29 cellular contexts compared by ENCODE assay signal in the genomic region with DNA sequence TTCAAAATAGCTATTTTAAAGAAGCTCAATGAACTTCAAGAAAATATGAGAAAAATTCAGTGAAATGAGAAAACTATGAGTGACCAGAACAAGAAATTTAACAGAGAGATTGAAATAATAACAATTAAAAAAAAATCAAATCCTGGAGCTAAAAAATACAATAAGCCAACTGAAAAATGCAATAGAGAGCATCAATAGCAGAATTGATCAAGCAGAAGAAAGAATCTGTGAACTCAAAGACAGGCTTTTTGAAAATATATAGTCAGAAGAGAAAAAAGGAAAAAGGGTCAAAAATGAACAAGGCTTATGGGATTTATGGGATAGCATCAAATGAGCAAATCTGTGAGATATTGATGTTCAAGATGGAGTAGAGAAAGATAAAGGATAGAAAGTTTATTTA.
"Had no signal": no experiment of that assay in that cellular context is flagged by ENCODE, and none has a peak within 500 bp of the region (broad histone marks: within the 10 kb centered on the region; RNA-seq: fewer than 3 reads in every experiment).

No MANE protein-coding gene starts in this region.

- H3K9me3 ChIP-seq: testis, thyroid gland, vagina had no signal

- H3K36me3 Mint-ChIP-seq: stimulated activated effector memory CD8-positive, alpha-beta T cell treated with anti-CD3 and anti-CD28 coated beads, Interleukin-12 subunit alpha, Interleukin-12 subunit beta, amount 100 ng/mL, for 72 hours; stimulated activated memory B cell treated with anti-CD40 and anti-IgM and Interleukin-4, amounts not matched to agents 10 μg/mL and 1 μg/mL and 100 μg/mL, for 72 hours; type B pancreatic cell had no signal

- H3K27me3 ChIP-seq: stomach, suprapubic skin, testis, thyroid gland, tibial artery, tibial nerve, transverse colon, upper lobe of left lung, upper lobe of right lung, uterus, vagina had no signal

- H3K4me1 Mint-ChIP-seq: stimulated activated effector memory CD8-positive, alpha-beta T cell treated with anti-CD3 and anti-CD28 coated beads, Interleukin-12 subunit alpha, Interleukin-12 subunit beta, amount 100 ng/mL, for 72 hours; stimulated activated memory B cell treated with anti-CD40 and anti-IgM and Interleukin-4, amounts not matched to agents 10 μg/mL and 1 μg/mL and 100 μg/mL, for 72 hours; stimulated activated naive B cell treated with anti-CD40 and anti-IgM and Interleukin-4, amounts not matched to agents 10 μg/mL and 1 μg/mL and 100 μg/mL, for 72 hours; stimulated activated naive CD8-positive, alpha-beta T cell treated with anti-CD3 and anti-CD28 coated beads, Interleukin-15, amount 100 ng/mL, for 72 hours had no signal

- H3K4me3 Mint-ChIP-seq: stimulated activated effector memory CD8-positive, alpha-beta T cell treated with anti-CD3 and anti-CD28 coated beads, Interleukin-12 subunit alpha, Interleukin-12 subunit beta, amount 100 ng/mL, for 72 hours; stimulated activated memory B cell treated with anti-CD40 and anti-IgM and Interleukin-4, amounts not matched to agents 10 μg/mL and 1 μg/mL and 100 μg/mL, for 72 hours; stimulated activated naive B cell treated with anti-CD40 and anti-IgM and Interleukin-4, amounts not matched to agents 10 μg/mL and 1 μg/mL and 100 μg/mL, for 72 hours; stimulated activated naive CD8-positive, alpha-beta T cell treated with anti-CD3 and anti-CD28 coated beads, Interleukin-15, amount 100 ng/mL, for 72 hours; stimulated activated naive CD8-positive, alpha-beta T cell treated with anti-CD3 and anti-CD28 coated beads, Interleukin-15, Interleukin-2, amounts not matched to agents 100 ng/mL and 50 ng/mL, for 24 hours; type B pancreatic cell had no signal

- H3K4me1 ChIP-seq: stomach, suprapubic skin, testis, thyroid gland, tibial artery, tibial nerve, transverse colon, upper lobe of left lung, upper lobe of right lung, uterus, vagina had no signal

- H3K27me3 Mint-ChIP-seq: stimulated activated naive CD8-positive, alpha-beta T cell treated with anti-CD3 and anti-CD28 coated beads, Interleukin-15, amount 100 ng/mL, for 72 hours had no signal

- H3K36me3 ChIP-seq: stomach, suprapubic skin, thoracic aorta, thyroid gland, tibial artery, tibial nerve, transverse colon, upper lobe of left lung, upper lobe of right lung, uterus, vagina had no signal

- H3K4me3 ChIP-seq: stomach, suprapubic skin, testis, thoracic aorta, thyroid gland, tibial artery, tibial nerve, transverse colon, upper lobe of left lung, upper lobe of right lung, uterus, vagina had no signal

- DNase-seq: stimulated activated CD4-positive, alpha-beta T cell treated with anti-CD3 and anti-CD28 coated beads, Interleukin-2, amount 100 ng/mL, for 48 hours; stimulated activated CD4-positive, alpha-beta T cell treated with anti-CD3 and anti-CD28 coated beads, Interleukin-4, amount 100 ng/mL, for 1 hour; stimulated activated CD4-positive, alpha-beta T cell treated with anti-CD3 and anti-CD28 coated beads, Interleukin-4, amount 100 ng/mL, for 24 hours; stimulated activated CD4-positive, alpha-beta T cell treated with anti-CD3 and anti-CD28 coated beads, Interleukin-4, amount 100 ng/mL, for 4 hours; stimulated activated CD8-positive, alpha-beta memory T cell treated with anti-CD3 and anti-CD28 coated beads, Interleukin-4, amount 100 ng/mL, for 48 hours; stimulated activated naive B cell treated with anti-CD40 and anti-IgM and Interleukin-4, amounts not matched to agents 10 μg/mL and 1 μg/mL and 100 μg/mL, for 72 hours; stimulated activated naive CD4-positive, alpha-beta T cell; stimulated activated naive CD4-positive, alpha-beta T cell treated with Interleukin-2 at 50 U/mL for 16 hours; stimulated activated naive CD8-positive, alpha-beta T cell treated with anti-CD3 and anti-CD28 coated beads, Interleukin-15, amount 100 ng/mL, for 72 hours; stimulated activated naive CD8-positive, alpha-beta T cell treated with anti-CD3 and anti-CD28 coated beads, Interleukin-15, Interleukin-2, amounts not matched to agents 100 U/mL and 50 U/mL, for 24 hours; stomach; substantia nigra; testis; thyroid gland; tibial artery; transverse colon; trophoblast cell; upper lobe of left lung; upper lobe of right lung; uterus had no signal

- H3K27ac ChIP-seq: stomach, suprapubic skin, testis, thoracic aorta, thyroid gland, tibial artery, tibial nerve, transverse colon, upper lobe of left lung, upper lobe of right lung, uterus, vagina had no signal

- H3K27ac Mint-ChIP-seq: stimulated activated effector memory CD8-positive, alpha-beta T cell treated with anti-CD3 and anti-CD28 coated beads, Interleukin-12 subunit alpha, Interleukin-12 subunit beta, amount 100 ng/mL, for 72 hours; stimulated activated memory B cell treated with anti-CD40 and anti-IgM and Interleukin-4, amounts not matched to agents 10 μg/mL and 1 μg/mL and 100 μg/mL, for 72 hours; stimulated activated naive B cell treated with anti-CD40 and anti-IgM and Interleukin-4, amounts not matched to agents 10 μg/mL and 1 μg/mL and 100 μg/mL, for 72 hours; stimulated activated naive CD8-positive, alpha-beta T cell treated with anti-CD3 and anti-CD28 coated beads, Interleukin-15, amount 100 ng/mL, for 72 hours; stimulated activated naive CD8-positive, alpha-beta T cell treated with anti-CD3 and anti-CD28 coated beads, Interleukin-15, Interleukin-2, amounts not matched to agents 100 ng/mL and 50 ng/mL, for 24 hours; type B pancreatic cell had no signal

- FAIRE-seq: urothelium cell line had no signal

- ATAC-seq: stimulated activated effector memory CD8-positive, alpha-beta T cell treated with anti-CD3 and anti-CD28 coated beads, Interleukin-12 subunit alpha, Interleukin-12 subunit beta, amount 100 ng/mL, for 72 hours; stimulated activated memory B cell treated with anti-CD40 and anti-IgM and Interleukin-4, amounts not matched to agents 10 μg/mL and 1 μg/mL and 100 μg/mL, for 72 hours; stimulated activated naive B cell treated with anti-CD40 and anti-IgM and Interleukin-4, amounts not matched to agents 10 μg/mL and 1 μg/mL and 100 μg/mL, for 72 hours; stimulated activated naive CD8-positive, alpha-beta T cell treated with anti-CD3 and anti-CD28 coated beads, Interleukin-15, amount 100 ng/mL, for 72 hours; stimulated activated naive CD8-positive, alpha-beta T cell treated with anti-CD3 and anti-CD28 coated beads, Interleukin-15, Interleukin-2, amounts not matched to agents 100 U/mL and 50 U/mL, for 24 hours; upper lobe of right lung had no signal
